In the genomic region with DNA sequence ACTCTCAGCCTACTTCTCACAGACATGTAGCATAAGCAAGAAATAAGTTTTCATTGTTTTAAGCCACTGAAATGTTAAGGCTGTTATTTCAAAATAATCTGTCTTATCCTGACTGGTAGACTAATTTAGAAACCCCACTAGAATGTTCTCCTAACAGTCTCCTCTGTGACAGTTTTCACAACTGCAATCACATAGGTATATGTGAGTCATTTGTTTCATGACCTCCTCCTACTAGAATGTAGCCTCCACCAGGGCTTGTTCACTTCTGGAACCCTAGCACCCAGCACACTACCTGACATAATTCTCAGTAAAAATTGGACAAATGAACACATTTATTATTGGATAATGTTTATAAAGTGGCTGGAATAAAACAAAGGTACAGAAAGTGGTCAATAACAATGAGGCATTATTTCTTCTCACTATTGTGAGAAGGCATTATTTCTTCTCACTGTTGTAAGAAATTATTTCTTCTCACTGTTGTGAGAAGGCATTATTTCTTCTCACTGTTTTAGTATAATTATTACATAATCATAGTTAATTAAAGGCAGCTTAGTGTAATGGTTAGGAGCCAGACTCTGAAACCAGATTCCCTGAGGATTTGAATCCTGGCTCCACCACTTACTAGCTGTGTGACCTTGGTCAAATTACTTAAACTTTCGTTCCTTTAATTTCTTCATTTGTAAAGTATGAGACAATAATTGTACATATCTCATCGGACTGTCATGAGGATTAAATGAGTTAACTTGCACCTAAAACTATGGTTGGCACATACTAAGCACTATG, we compare ENCODE assay signal across 15 cellular contexts.
DNase-seq lines count a peak whose midpoint lies in the region; ATAC-seq and TF ChIP-seq lines count a peak whose summit lies in the region.
"Had no signal": no experiment of that assay in that cellular context is flagged by ENCODE, and none has a peak within 500 bp of the region (broad histone marks: within the 10 kb centered on the region; RNA-seq: fewer than 3 reads in every experiment).

No MANE protein-coding gene starts in this region.

- ATAC-seq in GM18505 (IDR thresholded peaks at IDR 0.05; ENCODE audit: unreplicated experiment) (peak; percentile 68), HG02884 (IDR thresholded peaks at IDR 0.05; ENCODE audit: unreplicated experiment) (peak; percentile 94), GM18909 (IDR thresholded peaks at IDR 0.05; ENCODE audit: poor library complexity, unreplicated experiment) (no peak)
- ATAC-seq: SK-N-SH treated with all-trans-retinoic acid at 6 μM for 48 hours had no signal

- TF ChIP-seq POLR2A in GM18505 (IDR thresholded peaks at IDR 0.05; ENCODE audit: borderline replicate concordance, extremely low read depth, insufficient read depth, insufficient read length) (no peak), sigmoid colon (IDR thresholded peaks at IDR 0.05) (no peak)

- no peak for TF ChIP-seq EP300 in sigmoid colon (IDR thresholded peaks at IDR 0.05)

- POLR2A ChIA-PET in HEK293T (lab: Yijun Ruan, JAX): no interaction called here

- 89 to 98% methylated on average over 2 of the region's 2 CpGs for WGBS in sigmoid colon, 2 donors

- H3K9me3 ChIP-seq in ascending aorta: no peaks in the 10 kb centered on the region
- H3K9me3 ChIP-seq in sigmoid colon: peaks cover 0 to 4% (median under 1%) of the 10 kb centered on the region in 4 donors
- H3K9me3 ChIP-seq: neutrophil, thyroid gland had no signal

- H3K36me3 ChIP-seq in ascending aorta (no peaks in the 10 kb centered on the region), sigmoid colon (no peaks in the 10 kb centered on the region)
- H3K36me3 ChIP-seq: neutrophil, thyroid gland had no signal

- H3K27me3 ChIP-seq in ascending aorta (no peaks in the 10 kb centered on the region), sigmoid colon (no peaks in the 10 kb centered on the region)
- H3K27me3 ChIP-seq: neutrophil, thyroid gland had no signal

- CTCF ChIA-PET in HEK293T (lab: Yijun Ruan, JAX): no interaction called here

- H3K4me1 ChIP-seq in ascending aorta (peaks cover 0 to 4% of the 10 kb centered on the region in 2 donors), sigmoid colon (no peaks in the 10 kb centered on the region)
- H3K4me1 ChIP-seq: thyroid gland had no signal

- intact Hi-C loops in ascending aorta (cut with DNase I): no loop called here
- intact Hi-C loops in sigmoid colon (cut with DNase I): no loop called here

- TF ChIP-seq CTCF in GM12865 (IDR thresholded peaks at IDR 0.05; ENCODE audit: insufficient read depth, low read depth, low read length, missing control alignments) (no peak), ascending aorta (IDR thresholded peaks at IDR 0.05) (no peak), sigmoid colon (IDR thresholded peaks at IDR 0.05) (no peak)

- H3K27ac ChIP-seq in ascending aorta: peak overlapping the region; percentile 10 to 39
- no peak overlapping the region for H3K27ac ChIP-seq in sigmoid colon
- H3K27ac ChIP-seq: neutrophil, thyroid gland, VCaP had no signal

- DNase-seq in GM12865 (ENCODE audit: low read depth) (peak; percentile 7), ascending aorta (ENCODE audit: low spot score in 2 of 2) (no peak), sigmoid colon (no peak), HEK293T (ENCODE audit: extremely low spot score) (no peak)
- DNase-seq: CD4-positive, CD25-positive, alpha-beta regulatory T cell; MV-4-11; NCI-H2171; small intestine; thyroid gland had no signal

- H3K4me3 ChIP-seq in GM12865 (ENCODE audit: low read depth, low read length): no peak overlapping the region
- no peak overlapping the region for H3K4me3 ChIP-seq in ascending aorta
- H3K4me3 ChIP-seq in sigmoid colon: no peak overlapping the region
- H3K4me3 ChIP-seq: thyroid gland had no signal

TF ChIP-seq in HEK293T, 16 proteins besides CTCF, POLR2A, EP300 and RAD21:
- TF ChIP-seq ELF4 (IDR thresholded peaks at IDR 0.05): no peak
- no peak for TF ChIP-seq ARNT (IDR thresholded peaks at IDR 0.05)
- no peak for TF ChIP-seq SP1 (IDR thresholded peaks at IDR 0.05)
- TF ChIP-seq SUZ12 (IDR thresholded peaks at IDR 0.05): no peak
- TF ChIP-seq FOXM1 (IDR thresholded peaks at IDR 0.05; ENCODE audit: borderline replicate concordance): no peak
- no peak for TF ChIP-seq TARDBP (IDR thresholded peaks at IDR 0.05)
- TF ChIP-seq CTBP1 (IDR thresholded peaks at IDR 0.05; ENCODE audit: borderline replicate concordance): no peak

Comparison
In these comparisons a context has a peak if more than half of its experiments do, and no peak if none do; other contexts are left out.
1. H3K27ac ChIP-seq: peak in ascending aorta (2 of 2); none in sigmoid colon (0 of 4).